In the genomic region with DNA sequence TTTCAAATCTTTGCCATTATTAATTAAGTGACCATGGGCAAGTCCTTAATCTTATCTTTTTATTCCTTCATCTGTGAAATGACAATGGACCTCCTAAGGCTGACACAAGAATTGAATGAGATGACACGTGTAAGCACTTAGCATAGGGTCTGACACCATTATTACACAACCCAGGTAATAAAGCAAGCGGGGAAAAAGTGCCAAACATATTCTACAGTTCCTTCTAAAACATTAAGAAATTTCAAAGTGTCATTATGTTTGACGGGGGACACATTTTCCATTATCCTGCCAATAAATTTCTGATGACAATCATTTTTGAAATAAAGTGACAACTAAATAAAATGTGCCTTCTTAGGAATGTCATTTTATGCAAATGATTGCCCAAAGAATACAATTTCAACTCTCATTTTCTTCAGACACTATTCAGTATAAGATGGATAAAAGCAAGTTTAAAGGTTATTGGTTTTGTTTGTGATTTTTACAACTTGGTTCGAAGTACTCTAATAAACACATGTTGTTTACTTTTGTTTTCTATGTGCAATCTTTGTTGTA, we compare ENCODE assay signal across 23 cellular contexts.
"Had no signal": no experiment of that assay in that cellular context is flagged by ENCODE, and none has a peak within 500 bp of the region (broad histone marks: within the 10 kb centered on the region; RNA-seq: fewer than 3 reads in every experiment).

No MANE protein-coding gene starts in this region.

- H3K9me3 Mint-ChIP-seq: activated CD4-positive, alpha-beta memory T cell treated with anti-CD3 and anti-CD28 coated beads, Interleukin-2, amount 10 ng/mL, durations not matched to agents 7 days and 5 days; activated naive CD4-positive, alpha-beta T cell treated with anti-CD3 and anti-CD28 coated beads, Interleukin-2, amount 50 U/mL, for 24 hours; T-cell had no signal

- H3K27ac ChIP-seq: SK-N-MC, WERI-Rb-1 had no signal

- H3K36me3 ChIP-seq: WERI-Rb-1 had no signal

- H3K27ac Mint-ChIP-seq: activated CD4-positive, alpha-beta memory T cell treated with anti-CD3 and anti-CD28 coated beads, Interleukin-2, amount 10 ng/mL, durations not matched to agents 7 days and 5 days; activated CD4-positive, alpha-beta T cell treated with anti-CD3 and anti-CD28 coated beads for 36 hours; activated naive CD4-positive, alpha-beta T cell treated with anti-CD3 and anti-CD28 coated beads, Interleukin-2, amount 50 U/mL, for 24 hours; T-cell had no signal

- H3K36me3 Mint-ChIP-seq: activated naive CD4-positive, alpha-beta T cell treated with anti-CD3 and anti-CD28 coated beads, Interleukin-2, amount 50 U/mL, for 24 hours; T-cell had no signal

- H3K4me1 Mint-ChIP-seq: central memory CD8-positive, alpha-beta T cell had no signal

- H3K4me3 ChIP-seq: SK-N-MC had no signal

- DNase-seq: activated CD4-positive, alpha-beta memory T cell treated with anti-CD3 and anti-CD28 coated beads, Interleukin-2, amount 10 ng/mL, durations not matched to agents 7 days and 5 days; activated CD4-positive, alpha-beta T cell treated with anti-CD3 and anti-CD28 coated beads for 36 hours; activated CD4-positive, alpha-beta T cell treated with anti-CD3 and anti-CD28 coated beads, Interleukin-2, amount 50 U/mL, for 1 hour; activated CD8-positive, alpha-beta memory T cell treated with anti-CD3 and anti-CD28 coated beads, Interleukin-2, amount 50 U/mL, for 4 hours; aorta; MM.1S; NCI-H1048; NCI-H146; NCI-H187 treated with DMSO at 0.1 percent for 48 hours; NCI-H2081 treated with DMSO at 0.1 percent for 48 hours; NCI-H2171; NCI-H2227 treated with DMSO at 0.1 percent for 48 hours; NCI-H446 treated with DMSO at 0.1 percent for 48 hours; NCI-H524 treated with DMSO at 0.1 percent for 48 hours; NCI-H774; NK-92 treated with Interleukin-12 subunit alpha and Interleukin-12 subunit beta, amount 100 ng/mL, for 24 hours; OCI-M1; RPMI8226; T-cell; WERI-Rb-1 had no signal

- H3K4me3 Mint-ChIP-seq: activated CD4-positive, alpha-beta memory T cell treated with anti-CD3 and anti-CD28 coated beads, Interleukin-2, amount 10 ng/mL, durations not matched to agents 7 days and 5 days; activated CD4-positive, alpha-beta T cell treated with anti-CD3 and anti-CD28 coated beads for 36 hours; activated naive CD4-positive, alpha-beta T cell treated with anti-CD3 and anti-CD28 coated beads, Interleukin-2, amount 50 U/mL, for 24 hours; central memory CD8-positive, alpha-beta T cell; T-cell had no signal
